17 cellular contexts compared by ENCODE assay signal in the genomic region with DNA sequence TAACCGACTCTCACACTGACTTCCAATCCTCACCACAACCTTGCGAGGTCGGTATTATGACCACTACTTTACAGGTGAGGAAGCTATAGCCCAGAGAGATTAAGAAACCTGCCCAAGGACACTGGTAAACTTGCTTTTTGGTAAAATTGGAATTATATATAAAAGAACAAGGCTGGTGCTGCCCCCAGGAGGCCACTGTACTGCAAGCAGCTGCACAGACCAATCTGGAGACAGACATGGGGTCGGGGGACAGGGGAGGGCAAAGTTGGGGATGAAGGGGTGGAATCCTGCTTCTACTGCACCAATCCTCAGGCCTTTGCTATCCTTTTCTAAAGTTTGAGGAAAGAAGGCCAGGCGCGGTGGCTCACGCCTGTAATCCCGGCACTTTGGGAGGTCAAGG.
A peak's percentile ranks its signal among the peaks of the same experiment; 100 is the strongest.
DNase-seq lines count a peak whose midpoint lies in the region; ATAC-seq and TF ChIP-seq lines count a peak whose summit lies in the region.
"Had no signal": no experiment of that assay in that cellular context is flagged by ENCODE, and none has a peak within 500 bp of the region (broad histone marks: within the 10 kb centered on the region; RNA-seq: fewer than 3 reads in every experiment).

No MANE protein-coding gene starts in this region.

- H3K27ac ChIP-seq in GM23338 (ENCODE audit: low read depth): no peak overlapping the region
- no peak overlapping the region for H3K27ac ChIP-seq in OCI-LY3 (ENCODE audit: low read length)
- H3K27ac ChIP-seq: esophagus squamous epithelium had no signal

- no peak overlapping the region for H3K27ac Mint-ChIP-seq in Calu3 (ENCODE audit: unreplicated experiment)
- H3K27ac Mint-ChIP-seq in GM23338: no peak overlapping the region
- H3K27ac Mint-ChIP-seq: activated CD4-positive, alpha-beta memory T cell treated with anti-CD3 and anti-CD28 coated beads, Interleukin-2, amount 10 ng/mL, durations not matched to agents 7 days and 5 days; stimulated activated naive CD8-positive, alpha-beta T cell treated with anti-CD3 and anti-CD28 coated beads, Interleukin-15, amount 100 ng/mL, for 72 hours; T-cell had no signal

- TF ChIP-seq CTCF in Calu3 (IDR thresholded peaks at IDR 0.05; ENCODE audit: unreplicated experiment) (no peak), GM23338 (conservative IDR thresholded peaks at IDR 0.05; ENCODE audit: low read depth in 2 of 2) (peak; percentile 73), OCI-LY3 (IDR thresholded peaks at IDR 0.05; ENCODE audit: low read depth, low read length) (peak; percentile 44), fibroblast of villous mesenchyme (IDR thresholded peaks at IDR 0.05; ENCODE audit: insufficient read depth, low read depth, low read length) (peak; percentile 18)

- H3K36me3 ChIP-seq in GM23338 (ENCODE audit: insufficient read depth) (no peaks in the 10 kb centered on the region), OCI-LY3 (replicated peaks; ENCODE audit: low read depth, low read length) (no peaks in the 10 kb centered on the region)
- H3K36me3 ChIP-seq: esophagus squamous epithelium had no signal

- H3K4me3 Mint-ChIP-seq in Calu3 (ENCODE audit: low read depth, unreplicated experiment) (no peak overlapping the region), GM23338 (no peak overlapping the region)
- H3K4me3 Mint-ChIP-seq: activated CD4-positive, alpha-beta memory T cell treated with anti-CD3 and anti-CD28 coated beads, Interleukin-2, amount 10 ng/mL, durations not matched to agents 7 days and 5 days; central memory CD8-positive, alpha-beta T cell; stimulated activated naive CD8-positive, alpha-beta T cell treated with anti-CD3 and anti-CD28 coated beads, Interleukin-15, amount 100 ng/mL, for 72 hours; T-cell had no signal

- H3K9me3 Mint-ChIP-seq in Calu3 (ENCODE audit: low read depth, unreplicated experiment) (no peaks in the 10 kb centered on the region), GM23338 (no peaks in the 10 kb centered on the region)

- no peaks in the 10 kb centered on the region for H3K9me3 ChIP-seq in OCI-LY3 (ENCODE audit: insufficient read depth, low read length)
- H3K9me3 ChIP-seq: Caco-2, esophagus squamous epithelium had no signal

- H3K79me2 ChIP-seq in GM23338 (replicated peaks; ENCODE audit: insufficient read depth): no peaks in the 10 kb centered on the region
- H3K79me2 ChIP-seq in OCI-LY3 (ENCODE audit: low read length): no peaks in the 10 kb centered on the region

- no peaks in the 10 kb centered on the region for H3K9me2 ChIP-seq in GM23338 (ENCODE audit: insufficient read depth)

- H3K4me1 ChIP-seq in GM23338 (ENCODE audit: insufficient read depth) (no peaks in the 10 kb centered on the region), OCI-LY3 (ENCODE audit: low read length) (no peaks in the 10 kb centered on the region)
- H3K4me1 ChIP-seq: Caco-2, esophagus squamous epithelium had no signal

- H3K27me3 ChIP-seq in GM23338 (ENCODE audit: insufficient read depth) (no peaks in the 10 kb centered on the region), OCI-LY3 (ENCODE audit: low read depth, low read length) (no peaks in the 10 kb centered on the region; the same call in 1 of the 2 replicates)
- H3K27me3 ChIP-seq: esophagus squamous epithelium had no signal

- CTCF ChIA-PET in Calu3 (lab: Charles Lee): no interaction called here

- H4K20me1 ChIP-seq in GM23338 (replicated peaks; ENCODE audit: insufficient read depth): no peaks in the 10 kb centered on the region
- H4K20me1 ChIP-seq in OCI-LY3 (ENCODE audit: insufficient read depth, low read length): no peaks in the 10 kb centered on the region

- no TSS peak for BruUV-seq in Calu3 (replicated peaks; lab: Mats Ljungman, UMichigan)

- H2AFZ ChIP-seq in GM23338: no peak overlapping the region
- no peak overlapping the region for H2AFZ ChIP-seq in OCI-LY3 (ENCODE audit: low read depth, low read length)

- ATAC-seq in GM23338: peak; percentile 81
- ATAC-seq in HG03354 (IDR thresholded peaks at IDR 0.05; ENCODE audit: poor library complexity, severe bottlenecking, unreplicated experiment): no peak
- ATAC-seq in HG03039 (IDR thresholded peaks at IDR 0.05; ENCODE audit: unreplicated experiment): no peak
- ATAC-seq in HG02588 (IDR thresholded peaks at IDR 0.05; ENCODE audit: unreplicated experiment): no peak
- ATAC-seq: stimulated activated naive CD8-positive, alpha-beta T cell treated with anti-CD3 and anti-CD28 coated beads, Interleukin-15, amount 100 ng/mL, for 72 hours; T-cell had no signal

- H3K36me3 Mint-ChIP-seq in Calu3 (ENCODE audit: insufficient read depth, unreplicated experiment) (no peaks in the 10 kb centered on the region), GM23338 (ENCODE audit: low read depth) (no peaks in the 10 kb centered on the region)
- H3K36me3 Mint-ChIP-seq: T-cell had no signal

- no peaks in the 10 kb centered on the region for H3K4me1 Mint-ChIP-seq in Calu3 (ENCODE audit: low read depth, unreplicated experiment)
- no peaks in the 10 kb centered on the region for H3K4me1 Mint-ChIP-seq in GM23338
- H3K4me1 Mint-ChIP-seq: activated CD4-positive, alpha-beta memory T cell treated with anti-CD3 and anti-CD28 coated beads, Interleukin-2, amount 10 ng/mL, durations not matched to agents 7 days and 5 days; central memory CD8-positive, alpha-beta T cell; stimulated activated naive CD8-positive, alpha-beta T cell treated with anti-CD3 and anti-CD28 coated beads, Interleukin-15, amount 100 ng/mL, for 72 hours; T-cell had no signal

- H3K4me3 ChIP-seq in GM23338 (no peak overlapping the region), OCI-LY3 (ENCODE audit: low read length) (no peak overlapping the region), fibroblast of villous mesenchyme (ENCODE audit: low read depth, low read length) (no peak overlapping the region)
- H3K4me3 ChIP-seq: esophagus squamous epithelium had no signal

- no peak overlapping the region for H3K9ac ChIP-seq in OCI-LY3 (ENCODE audit: low read length)

- DNase-seq in Calu3: peak; percentile 14
- DNase-seq in GM23338 (ENCODE audit: low spot score): peak; percentile 74
- no peak for DNase-seq in fibroblast of villous mesenchyme (ENCODE audit: low read depth)
- DNase-seq in NCI-H187 treated with DMSO at 0.1 percent for 48 hours (lab: John Stamatoyannopoulos, UW): no peak
- DNase-seq: activated CD4-positive, alpha-beta memory T cell treated with anti-CD3 and anti-CD28 coated beads, Interleukin-2, amount 10 ng/mL, durations not matched to agents 7 days and 5 days; activated naive CD4-positive, alpha-beta T cell treated with Interleukin-2 at 50 U/mL for 16 hours; esophagus squamous epithelium; HCEC 1CT; stimulated activated CD4-positive, alpha-beta T cell treated with anti-CD3 and anti-CD28 coated beads, Interleukin-4, amount 100 ng/mL, for 4 hours; stimulated activated naive CD8-positive, alpha-beta T cell treated with anti-CD3 and anti-CD28 coated beads, Interleukin-15, amount 100 ng/mL, for 72 hours; T-cell had no signal

- H3F3A ChIP-seq in GM23338 (replicated peaks; ENCODE audit: low read depth): no peaks in the 10 kb centered on the region

- intact Hi-C loops in Calu3 (cut with micrococcal nuclease; ENCODE audit: unreplicated experiment): no loop called here

- no peak overlapping the region for H3K4me2 ChIP-seq in GM23338
- no peak overlapping the region for H3K4me2 ChIP-seq in OCI-LY3 (ENCODE audit: low read length)

- H3K27me3 Mint-ChIP-seq in Calu3 (ENCODE audit: unreplicated experiment) (peaks cover 23% of the 10 kb centered on the region), GM23338 (ENCODE audit: insufficient read depth, low read depth, poor library complexity) (peaks cover 3% of the 10 kb centered on the region)
- H3K27me3 Mint-ChIP-seq: activated CD4-positive, alpha-beta memory T cell treated with anti-CD3 and anti-CD28 coated beads, Interleukin-2, amount 10 ng/mL, durations not matched to agents 7 days and 5 days; central memory CD8-positive, alpha-beta T cell; stimulated activated naive CD8-positive, alpha-beta T cell treated with anti-CD3 and anti-CD28 coated beads, Interleukin-15, amount 100 ng/mL, for 72 hours; T-cell had no signal

TF ChIP-seq in GM23338, 12 proteins besides CTCF, POLR2A, EP300 and RAD21 (continues in another document):
- TF ChIP-seq CREB1 (CRISPR knock-in tag; IDR thresholded peaks at IDR 0.05; ENCODE audit: low read depth) (no peak), ZNF331 (CRISPR knock-in tag; IDR thresholded peaks at IDR 0.05; ENCODE audit: low read depth) (no peak), POLR2AphosphoS5 (IDR thresholded peaks at IDR 0.05; ENCODE audit: low read depth) (no peak), EZH2phosphoT487 (IDR thresholded peaks at IDR 0.05; ENCODE audit: unreplicated experiment) (no peak), ZNF114 (CRISPR knock-in tag; IDR thresholded peaks at IDR 0.05) (no peak)
- TF ChIP-seq, protein P1, sequence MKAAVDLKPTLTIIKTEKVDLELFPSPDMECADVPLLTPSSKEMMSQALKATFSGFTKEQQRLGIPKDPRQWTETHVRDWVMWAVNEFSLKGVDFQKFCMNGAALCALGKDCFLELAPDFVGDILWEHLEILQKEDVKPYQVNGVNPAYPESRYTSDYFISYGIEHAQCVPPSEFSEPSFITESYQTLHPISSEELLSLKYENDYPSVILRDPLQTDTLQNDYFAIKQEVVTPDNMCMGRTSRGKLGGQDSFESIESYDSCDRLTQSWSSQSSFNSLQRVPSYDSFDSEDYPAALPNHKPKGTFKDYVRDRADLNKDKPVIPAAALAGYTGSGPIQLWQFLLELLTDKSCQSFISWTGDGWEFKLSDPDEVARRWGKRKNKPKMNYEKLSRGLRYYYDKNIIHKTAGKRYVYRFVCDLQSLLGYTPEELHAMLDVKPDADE (IDR thresholded peaks at IDR 0.05): no peak

Comparison
In these comparisons a context has a peak if more than half of its experiments do, and no peak if none do; other contexts are left out.
1. DNase-seq: peak in Calu3 (single experiment) and GM23338 (single experiment); none in fibroblast of villous mesenchyme (single experiment) and NCI-H187 treated with DMSO at 0.1 percent for 48 hours (single experiment).